In the genomic region with DNA sequence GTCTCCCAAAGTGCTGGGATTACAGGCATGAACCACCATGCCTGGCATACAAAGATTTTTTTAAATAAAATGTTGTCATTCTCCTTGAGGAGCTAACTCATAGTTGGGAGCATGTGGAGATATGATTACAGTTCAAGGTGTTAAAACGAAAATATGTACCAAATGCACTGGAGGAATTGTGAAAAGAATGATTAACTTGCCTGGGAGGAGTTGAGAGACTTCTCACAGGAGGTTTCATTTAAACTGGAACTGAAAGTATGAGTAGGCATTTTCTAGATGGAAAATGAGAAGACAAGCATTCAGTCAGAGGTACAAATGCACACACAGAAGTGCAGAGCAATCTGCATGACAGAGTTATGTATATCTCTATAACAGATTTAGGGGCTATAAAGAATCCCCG, we compare ENCODE assay signal across 13 cellular contexts.
DNase-seq lines count a peak whose midpoint lies in the region; ATAC-seq and TF ChIP-seq lines count a peak whose summit lies in the region.
"Had no signal": no experiment of that assay in that cellular context is flagged by ENCODE, and none has a peak within 500 bp of the region (broad histone marks: within the 10 kb centered on the region; RNA-seq: fewer than 3 reads in every experiment).

No MANE protein-coding gene starts in this region.

- no peak overlapping the region for H3K4ac ChIP-seq in mesendoderm (ENCODE audit: low read depth, low read length)

- no peak overlapping the region for H3K18ac ChIP-seq in mesendoderm (ENCODE audit: low read length)

- peaks cover 19% of the 10 kb centered on the region for H3K4me1 Mint-ChIP-seq in CD14-positive monocyte
- no peaks in the 10 kb centered on the region for H3K4me1 Mint-ChIP-seq in naive thymus-derived CD8-positive, alpha-beta T cell

- no peak overlapping the region for H2AK5ac ChIP-seq in mesendoderm (ENCODE audit: low read length)

- H3K27me3 ChIP-seq in mesendoderm (ENCODE audit: insufficient read depth, low read length, poor library complexity), result no peaks in the 10 kb centered on the region
- H3K27me3 ChIP-seq: transverse colon had no signal

- H3K4me1 ChIP-seq in mesendoderm (ENCODE audit: control insufficient read depth, low read depth, low read length), result no peaks in the 10 kb centered on the region

- H3K79me1 ChIP-seq in mesendoderm (ENCODE audit: low read length), result no peaks in the 10 kb centered on the region

- peak overlapping the region in 6 of 7 donors; percentile 26 to 63 (median 46) for H3K27ac Mint-ChIP-seq in CD14-positive monocyte
- no peak overlapping the region for H3K27ac Mint-ChIP-seq in naive thymus-derived CD8-positive, alpha-beta T cell
- H3K27ac Mint-ChIP-seq: nephron had no signal

- no peak overlapping the region for H4K8ac ChIP-seq in mesendoderm (ENCODE audit: low read depth, low read length)

- H3K4me3 ChIP-seq in mesendoderm (ENCODE audit: low read length), result no peak overlapping the region
- H3K4me3 ChIP-seq: transverse colon had no signal

- H3K27me3 Mint-ChIP-seq in CD14-positive monocyte (ENCODE audit: low read depth in 3 of 3), result peaks cover 0 to 3% (median 2%) of the 10 kb centered on the region in 3 donors
- peaks cover 2 to 12% (median 5%) of the 10 kb centered on the region in 5 donors for H3K27me3 Mint-ChIP-seq in naive thymus-derived CD8-positive, alpha-beta T cell

- H3K4me2 ChIP-seq in mesendoderm (ENCODE audit: low read length), result no peak overlapping the region

- POLR2A ChIA-PET in naive thymus-derived CD8-positive, alpha-beta T cell (lab: Charles Lee), result no interaction called here

- ATAC-seq in GM19324 (IDR thresholded peaks at IDR 0.05; ENCODE audit: low FRiP score, unreplicated experiment) (peak; percentile 99), HG02798 (IDR thresholded peaks at IDR 0.05; ENCODE audit: poor library complexity, unreplicated experiment) (peak; percentile 100), HG03565 (IDR thresholded peaks at IDR 0.05; ENCODE audit: unreplicated experiment) (peak; percentile 100), esophagus mucosa (no peak)
- ATAC-seq in naive thymus-derived CD8-positive, alpha-beta T cell, result no peak

- no CpG with 5 or more reads among the region's 2 CpGs for WGBS in mesendoderm (ENCODE audit: extremely low coverage, insufficient coverage, low lambda C conversion rate)

- H3K4me3 Mint-ChIP-seq in CD14-positive monocyte, result no peak overlapping the region
- no peak overlapping the region for H3K4me3 Mint-ChIP-seq in naive thymus-derived CD8-positive, alpha-beta T cell
- H3K4me3 Mint-ChIP-seq: nephron had no signal

- H3K56ac ChIP-seq in mesendoderm (ENCODE audit: low read length), result no peak overlapping the region

- no peaks in the 10 kb centered on the region for H3K79me2 ChIP-seq in mesendoderm (ENCODE audit: control insufficient read depth, insufficient read depth, low read length)

- no peaks in the 10 kb centered on the region for H3K36me3 Mint-ChIP-seq in CD14-positive monocyte
- no peaks in the 10 kb centered on the region for H3K36me3 Mint-ChIP-seq in naive thymus-derived CD8-positive, alpha-beta T cell

- DNase-seq in CD14-positive monocyte (ENCODE audit: low spot score) (no peak), NCI-H510A treated with DMSO at 0.1 percent for 48 hours (lab: John Stamatoyannopoulos, UW) (no peak), mesendoderm (no peak)
- no peak for DNase-seq in naive thymus-derived CD8-positive, alpha-beta T cell
- DNase-seq: 8988T; NCI-H526; stimulated activated CD4-positive, alpha-beta T cell treated with anti-CD3 and anti-CD28 coated beads, Interleukin-2, amount 100 ng/mL, for 24 hours; transverse colon had no signal

- intact Hi-C loops in CD14-positive monocyte (cut with micrococcal nuclease), result no loop called here

- H3K23ac ChIP-seq in mesendoderm (ENCODE audit: low read length), result no peak overlapping the region

- H3K9me3 Mint-ChIP-seq in CD14-positive monocyte, result peaks cover 0 to 4% (median 0%) of the 10 kb centered on the region in 7 donors
- H3K9me3 Mint-ChIP-seq in naive thymus-derived CD8-positive, alpha-beta T cell, result no peaks in the 10 kb centered on the region
- H3K9me3 Mint-ChIP-seq: nephron had no signal

- H2BK5ac ChIP-seq in mesendoderm (ENCODE audit: low read length), result no peak overlapping the region

- no peaks in the 10 kb centered on the region for H3K36me3 ChIP-seq in mesendoderm (ENCODE audit: control insufficient read depth, insufficient read depth, low read length)
- H3K36me3 ChIP-seq: transverse colon had no signal

- H3K27ac ChIP-seq in mesendoderm (ENCODE audit: low read depth, low read length), result no peak overlapping the region
- H3K27ac ChIP-seq: transverse colon had no signal

- no peak overlapping the region for H4K5ac ChIP-seq in mesendoderm (ENCODE audit: low read length)

- no peak overlapping the region for H3K9ac ChIP-seq in mesendoderm (ENCODE audit: low read length)

- H2BK15ac ChIP-seq in mesendoderm (replicated peaks; ENCODE audit: low read depth), result no peak overlapping the region

- H2BK120ac ChIP-seq in mesendoderm (ENCODE audit: low read depth, low read length), result no peak overlapping the region

- TF ChIP-seq CTCF in CD14-positive monocyte (IDR thresholded peaks at IDR 0.05), result no peak

Comparison
In these comparisons a context has a peak if more than half of its experiments do, and no peak if none do; other contexts are left out.
1. H3K27ac Mint-ChIP-seq: peak in CD14-positive monocyte (6 of 7); none in naive thymus-derived CD8-positive, alpha-beta T cell (0 of 10).
2. ATAC-seq: peak in GM19324 (single experiment), HG02798 (single experiment) and HG03565 (single experiment); none in esophagus mucosa (single experiment) and naive thymus-derived CD8-positive, alpha-beta T cell (0 of 2).